Comparison of ENCODE assay signal across 9 cellular contexts in the genomic region with DNA sequence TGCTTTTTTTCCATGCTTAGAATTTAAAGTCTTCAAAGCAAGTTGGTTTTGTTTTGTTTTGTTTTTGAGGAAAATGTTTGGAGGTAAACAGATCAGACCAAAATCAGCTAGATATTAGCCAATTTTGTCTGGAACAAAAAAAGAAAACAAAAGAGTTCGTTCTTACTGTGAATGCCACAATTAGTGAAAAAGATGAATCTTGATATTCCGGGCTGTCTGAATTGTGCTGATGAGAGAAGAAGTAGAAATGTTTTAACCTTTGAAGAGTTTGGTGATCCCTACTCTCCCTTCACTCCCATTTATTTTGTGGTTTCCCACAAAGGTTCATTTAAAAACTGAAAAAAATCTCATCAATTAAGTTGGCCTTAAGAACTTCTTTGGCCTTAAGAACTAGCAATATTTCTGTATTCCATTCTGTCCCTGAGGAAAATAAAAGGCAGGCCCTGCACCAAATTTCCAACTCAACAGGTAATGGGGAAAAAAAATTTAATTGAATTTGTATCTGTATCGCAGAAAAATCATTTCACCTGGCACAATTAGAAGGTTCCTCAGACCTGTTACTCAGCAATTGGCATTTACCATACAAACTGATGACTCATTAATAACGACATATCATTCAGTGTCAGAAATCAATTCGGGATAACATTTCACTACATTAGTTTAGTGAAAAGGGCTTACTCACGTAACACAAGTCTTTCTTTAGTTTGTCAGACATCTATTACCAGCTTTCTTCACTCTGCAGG. TPM values are rescaled to one million over a fixed set of nuclear protein-coding genes. Genes with fewer than 3 reads are reported as not detected.
DNase-seq lines count a peak whose midpoint lies in the region; ATAC-seq and TF ChIP-seq lines count a peak whose summit lies in the region.
"Had no signal": no experiment of that assay in that cellular context is flagged by ENCODE, and none has a peak within 500 bp of the region (broad histone marks: within the 10 kb centered on the region; RNA-seq: fewer than 3 reads in every experiment).

No MANE protein-coding gene starts in this region.

- peak; percentile 3 for ATAC-seq in HG03097 (IDR thresholded peaks at IDR 0.05; ENCODE audit: low FRiP score, unreplicated experiment)
- no peak for ATAC-seq in GM19035 (IDR thresholded peaks at IDR 0.05; ENCODE audit: unreplicated experiment)
- no peak for ATAC-seq in mucosa of descending colon

- no peak overlapping the region for H3K27ac ChIP-seq in DOHH2 (ENCODE audit: low read depth, low read length)
- peak overlapping the region; percentile 96 for H3K27ac ChIP-seq in breast epithelium
- peak overlapping the region; percentile 72 for H3K27ac ChIP-seq in muscle layer of duodenum (ENCODE audit: low read length)

- TF ChIP-seq POLR2A in breast epithelium (IDR thresholded peaks at IDR 0.05) = no peak

- H3K4me3 ChIP-seq in DOHH2 (ENCODE audit: low read length) (peak overlapping the region; percentile 35), breast epithelium (peak overlapping the region; percentile 51 to 84 (median 70)), muscle layer of duodenum (ENCODE audit: low read depth in 1 of 2, low read length in 2 of 2) (peak overlapping the region; percentile 78 to 95), mucosa of descending colon (no peak overlapping the region)

- DNase-seq in breast epithelium (ENCODE audit: low spot score in 2 of 2) (no peak), cerebellar nuclear complex (lab: John Stamatoyannopoulos, UW) (no peak), mucosa of descending colon (no peak), HK-2 (ENCODE audit: unreplicated experiment) (no peak)

- H3K36me3 ChIP-seq in DOHH2 (ENCODE audit: control insufficient read depth, low read length) (no peaks in the 10 kb centered on the region), breast epithelium (no peaks in the 10 kb centered on the region), muscle layer of duodenum (ENCODE audit: control insufficient read depth in 1 of 2, insufficient read depth in 2 of 2, low read length in 2 of 2) (peaks cover 0 to 5% of the 10 kb centered on the region in 2 donors), mucosa of descending colon (ENCODE audit: low read depth) (no peaks in the 10 kb centered on the region)

- TF ChIP-seq CTCF in DOHH2 (IDR thresholded peaks at IDR 0.05; ENCODE audit: low read depth, low read length, poor library complexity, severe bottlenecking) (no peak), breast epithelium (IDR thresholded peaks at IDR 0.05) (no peak), mucosa of descending colon (IDR thresholded peaks at IDR 0.05) (no peak)

- H3K4me2 ChIP-seq in DOHH2 (ENCODE audit: low read length) = peak overlapping the region; percentile 10

- H3K4me1 ChIP-seq in DOHH2 (ENCODE audit: control insufficient read depth, low read length) (no peaks in the 10 kb centered on the region), breast epithelium (peaks cover 0 to 5% of the 10 kb centered on the region in 2 donors), muscle layer of duodenum (ENCODE audit: control insufficient read depth in 1 of 2, insufficient read depth in 2 of 2, low read length in 2 of 2) (peaks cover 0 to 15% of the 10 kb centered on the region in 2 donors), mucosa of descending colon (ENCODE audit: low read depth) (peaks cover 4% of the 10 kb centered on the region)

- no peaks in the 10 kb centered on the region for H3K9me2 ChIP-seq in DOHH2 (replicated peaks; ENCODE audit: control insufficient read depth, low read length)

- H3F3A ChIP-seq in DOHH2 (ENCODE audit: control insufficient read depth, insufficient read depth) = no peaks in the 10 kb centered on the region

- H3K9me3 ChIP-seq in DOHH2 (ENCODE audit: control insufficient read depth, insufficient read depth, low read length) = no peaks in the 10 kb centered on the region
- no peaks in the 10 kb centered on the region for H3K9me3 ChIP-seq in breast epithelium
- no peaks in the 10 kb centered on the region for H3K9me3 ChIP-seq in muscle layer of duodenum (ENCODE audit: control insufficient read depth in 1 of 2, low read length in 2 of 2)
- no peaks in the 10 kb centered on the region for H3K9me3 ChIP-seq in mucosa of descending colon

- no peaks in the 10 kb centered on the region for H4K20me1 ChIP-seq in DOHH2 (ENCODE audit: control insufficient read depth, insufficient read depth, low read depth, low read length)

- H3K27me3 ChIP-seq in DOHH2 (ENCODE audit: control insufficient read depth, low read length) (no peaks in the 10 kb centered on the region; the same call in 1 of the 2 replicates), breast epithelium (no peaks in the 10 kb centered on the region), muscle layer of duodenum (ENCODE audit: low read depth, low read length) (no peaks in the 10 kb centered on the region)

- no peaks in the 10 kb centered on the region for H3K79me2 ChIP-seq in DOHH2 (ENCODE audit: control insufficient read depth, low read length)

- intact Hi-C loops in breast epithelium (cut with DNase I; ENCODE audit: low total_unique reads) (loop anchor here (5.0 kb wide), 1 partner anchor 53 kb away; no protein-coding TSS in a partner anchor), mucosa of descending colon (cut with DNase I, micrococcal nuclease) (loop anchor here in 1 of 2 donors (10.0 kb wide), 1 partner anchor 114 kb away; no protein-coding TSS in a partner anchor)

RNA-seq across cellular contexts. Expression of a gene that starts 0.6 kb away (rescaled TPM):
- total RNA-seq in breast epithelium = 1 to 10 TPM in 2 of 3 donors, under 1 TPM in 1; 0.80 to 6.3 (median 2.3) TPM
- total RNA-seq in mucosa of descending colon = under 1 TPM in 2 of 3 donors, not detected in 1; 0.52 to 0.98 TPM

RNA-seq across cellular contexts. Expression of a gene that starts 55.9 kb away (rescaled TPM):
- not detected for total RNA-seq in breast epithelium
- not detected for total RNA-seq in mucosa of descending colon
- total RNA-seq: LHCN-M2 had no signal
